1 cellular context compared by ENCODE assay signal in genomic region chr10:86970152-86970886, GRCh38.
TF ChIP-seq lines count a peak whose summit lies in the region.

No MANE protein-coding gene starts in this region.

TF ChIP-seq in H1, 55 proteins besides CTCF, POLR2A, EP300 and RAD21:
- no peak for TF ChIP-seq RNF2 (IDR thresholded peaks at IDR 0.05; ENCODE audit: borderline replicate concordance, low read depth, low read length, missing control alignments, poor library complexity, severe bottlenecking)
- TF ChIP-seq, protein P1, sequence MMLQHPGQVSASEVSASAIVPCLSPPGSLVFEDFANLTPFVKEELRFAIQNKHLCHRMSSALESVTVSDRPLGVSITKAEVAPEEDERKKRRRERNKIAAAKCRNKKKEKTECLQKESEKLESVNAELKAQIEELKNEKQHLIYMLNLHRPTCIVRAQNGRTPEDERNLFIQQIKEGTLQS (IDR thresholded peaks at IDR 0.05; ENCODE audit: insufficient read depth, low read depth, low read length) = no peak
- TF ChIP-seq EGR1 (IDR thresholded peaks at IDR 0.05; ENCODE audit: borderline replicate concordance, low read depth, low read length) = no peak
- no peak for TF ChIP-seq JUND (IDR thresholded peaks at IDR 0.05; ENCODE audit: low read length)
- TF ChIP-seq ASH2L (IDR thresholded peaks at IDR 0.05; ENCODE audit: low read length) = no peak
- no peak for TF ChIP-seq RXRA (IDR thresholded peaks at IDR 0.05; ENCODE audit: insufficient read depth, low read depth, low read length)
- TF ChIP-seq CTBP2 (IDR thresholded peaks at IDR 0.05; ENCODE audit: borderline replicate concordance, insufficient read depth, insufficient read length, low read length) = no peak
- no peak for TF ChIP-seq HDAC6 (IDR thresholded peaks at IDR 0.05; ENCODE audit: low read depth, low read length)
- TF ChIP-seq, protein P2, sequence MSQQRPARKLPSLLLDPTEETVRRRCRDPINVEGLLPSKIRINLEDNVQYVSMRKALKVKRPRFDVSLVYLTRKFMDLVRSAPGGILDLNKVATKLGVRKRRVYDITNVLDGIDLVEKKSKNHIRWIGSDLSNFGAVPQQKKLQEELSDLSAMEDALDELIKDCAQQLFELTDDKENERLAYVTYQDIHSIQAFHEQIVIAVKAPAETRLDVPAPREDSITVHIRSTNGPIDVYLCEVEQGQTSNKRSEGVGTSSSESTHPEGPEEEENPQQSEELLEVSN (IDR thresholded peaks at IDR 0.05) = no peak; the same call in 1 of the 2 replicates
- no peak for TF ChIP-seq SP1 (IDR thresholded peaks at IDR 0.05; ENCODE audit: low read depth, low read length)
- no peak for TF ChIP-seq KDM5A (IDR thresholded peaks at IDR 0.05; ENCODE audit: low read length)
- TF ChIP-seq EZH2 (IDR thresholded peaks at IDR 0.05; ENCODE audit: low read depth, low read length, severe bottlenecking) = peak; percentile 15
- no peak for TF ChIP-seq CBX8 (IDR thresholded peaks at IDR 0.05; ENCODE audit: borderline replicate concordance, low read depth, low read length)
- no peak for TF ChIP-seq GTF2F1 (IDR thresholded peaks at IDR 0.05; ENCODE audit: borderline replicate concordance, low read depth, low read length)
- peak; percentile 10; the same call in 1 of the 2 replicates for TF ChIP-seq SUZ12 (IDR thresholded peaks at IDR 0.05; ENCODE audit: low read length)
- TF ChIP-seq GABPA (IDR thresholded peaks at IDR 0.05; ENCODE audit: borderline replicate concordance, insufficient read depth, low read length) = no peak
- no peak for TF ChIP-seq FOSL1 (IDR thresholded peaks at IDR 0.05; ENCODE audit: insufficient read depth, low read depth, low read length)
- TF ChIP-seq CEBPB (IDR thresholded peaks at IDR 0.05; ENCODE audit: low read depth, low read length) = no peak
